ENCODE assay signal across 9 cellular contexts in genomic region chr3:62392893-62393292, GRCh38. TPM values are rescaled to one million over a fixed set of nuclear protein-coding genes. Genes with fewer than 3 reads are reported as not detected.
"Had no signal": no experiment of that assay in that cellular context is flagged by ENCODE, and none has a peak within 500 bp of the region (broad histone marks: within the 10 kb centered on the region; RNA-seq: fewer than 3 reads in every experiment).

No MANE protein-coding gene starts in this region.

- H3K4me3 ChIP-seq: GM12878 had no signal

- DNase-seq: GDM1, GF-D8 had no signal

- FAIRE-seq: G401.6, GM12878, GM12891, GM12892, GM18507, GM19239 had no signal

- ATAC-seq: GM12878 had no signal

RNA-seq across cellular contexts. Expression of gene FEZF2, which starts 19.5 kb away (rescaled TPM):
- total RNA-seq: G401, GM12878 had no signal
- polyA plus RNA-seq: GM12878 had no signal
